In genomic region chr6:38234934-38235678, GRCh38 we compare ENCODE assay signal across 12 cellular contexts.
DNase-seq lines count a peak whose midpoint lies in the region; ATAC-seq and TF ChIP-seq lines count a peak whose summit lies in the region.
"Had no signal": no experiment of that assay in that cellular context is flagged by ENCODE, and none has a peak within 500 bp of the region (broad histone marks: within the 10 kb centered on the region; RNA-seq: fewer than 3 reads in every experiment).

No MANE protein-coding gene starts in this region.

- intact Hi-C loops in right lobe of liver (cut with DNase I): no loop called here

- DNase-seq in DMS 273 (lab: John Stamatoyannopoulos, UW; ENCODE audit: unreplicated experiment): peak; percentile 77
- DNase-seq in NCI-H1694 treated with DMSO at 0.1 percent for 48 hours (lab: John Stamatoyannopoulos, UW): peak; percentile 14
- no peak for DNase-seq in HT-29 (ENCODE audit: low spot score)
- no peak for DNase-seq in islet precursor cell
- DNase-seq in right lobe of liver: no peak
- no peak for DNase-seq in stimulated activated CD4-positive, alpha-beta T cell treated with anti-CD3 and anti-CD28 coated beads, Interleukin-4, amount 100 ng/mL, for 4 hours
- DNase-seq: activated CD4-positive, alpha-beta T cell treated with anti-CD3 and anti-CD28 coated beads, Interleukin-2, amount 10 ng/mL, durations not matched to agents 7 days and 5 days; NCI-H1092; stimulated activated CD4-positive, alpha-beta T cell treated with anti-CD3 and anti-CD28 coated beads, Interleukin-4, amount 100 ng/mL, for 24 hours had no signal

- WGBS in right lobe of liver (ENCODE audit: insufficient coverage, low coverage, low lambda C conversion rate, missing lambda C conversion rate): 81% methylated on average over 4 of the region's 4 CpGs

- no peak for TF ChIP-seq POLR2A in right lobe of liver (IDR thresholded peaks at IDR 0.05)

- no peak overlapping the region for H3K27ac ChIP-seq in right lobe of liver
- H3K27ac ChIP-seq: neural progenitor cell had no signal

- H3K36me3 ChIP-seq in right lobe of liver: no peaks in the 10 kb centered on the region
- H3K36me3 ChIP-seq: neural progenitor cell had no signal

- no peak for TF ChIP-seq CTCF in right lobe of liver (IDR thresholded peaks at IDR 0.05)

- H3K4me1 ChIP-seq in right lobe of liver: no peaks in the 10 kb centered on the region

- no peaks in the 10 kb centered on the region for H3K27me3 ChIP-seq in right lobe of liver
- H3K27me3 ChIP-seq: neural progenitor cell had no signal

- ATAC-seq in GM19324 (IDR thresholded peaks at IDR 0.05; ENCODE audit: low FRiP score, unreplicated experiment) (peak; percentile 58), HG02678 (IDR thresholded peaks at IDR 0.05; ENCODE audit: unreplicated experiment) (peak; percentile 72), right lobe of liver (no peak)

- no peaks in the 10 kb centered on the region for H3K9me3 ChIP-seq in right lobe of liver

- H3K4me3 ChIP-seq in right lobe of liver: no peak overlapping the region
- H3K4me3 ChIP-seq: neural progenitor cell had no signal

Comparison
In these comparisons a context has a peak if more than half of its experiments do, and no peak if none do; other contexts are left out.
1. DNase-seq: peak in DMS 273 (single experiment) and NCI-H1694 treated with DMSO at 0.1 percent for 48 hours (single experiment); none in HT-29 (single experiment), islet precursor cell (single experiment), right lobe of liver (0 of 3) and stimulated activated CD4-positive, alpha-beta T cell treated with anti-CD3 and anti-CD28 coated beads, Interleukin-4, amount 100 ng/mL, for 4 hours (0 of 2).
2. ATAC-seq: peak in GM19324 (single experiment) and HG02678 (single experiment); none in right lobe of liver (0 of 4).